1 cellular context compared by ENCODE assay signal in the genomic region with DNA sequence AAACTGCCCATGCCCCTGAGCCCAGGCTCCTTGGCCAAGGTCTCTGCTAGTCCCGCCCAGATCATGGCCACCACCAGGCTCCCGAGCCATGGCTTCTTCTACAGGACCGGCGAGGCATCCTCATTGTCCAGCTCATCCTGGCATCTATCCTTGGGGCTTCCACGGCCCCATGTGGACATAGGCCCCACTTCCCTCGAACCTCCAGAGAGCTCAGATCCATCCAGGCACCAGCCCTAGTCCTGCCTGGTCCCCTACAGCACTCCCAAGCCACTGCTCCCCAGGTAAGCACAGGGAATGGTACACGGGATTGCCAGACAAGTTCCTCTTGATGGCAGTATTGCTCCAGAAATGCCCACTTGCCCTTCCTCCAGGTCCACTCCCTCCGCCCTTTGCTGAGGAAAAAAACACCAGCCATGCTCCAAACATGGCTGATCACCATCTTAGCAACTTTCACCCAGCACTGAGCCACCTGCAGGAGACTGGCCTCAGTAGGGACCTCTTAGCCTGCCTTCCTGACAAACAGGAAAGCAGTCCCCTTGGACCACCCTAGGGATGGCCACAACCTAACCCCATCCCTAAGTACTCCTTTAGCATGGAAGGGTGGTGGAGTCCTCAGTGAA.
TF ChIP-seq lines count a peak whose summit lies in the region.

No MANE protein-coding gene starts in this region.

TF ChIP-seq in HepG2, 621 proteins besides CTCF, POLR2A, EP300 and RAD21 (continued from another document):
- TF ChIP-seq, protein P1, sequence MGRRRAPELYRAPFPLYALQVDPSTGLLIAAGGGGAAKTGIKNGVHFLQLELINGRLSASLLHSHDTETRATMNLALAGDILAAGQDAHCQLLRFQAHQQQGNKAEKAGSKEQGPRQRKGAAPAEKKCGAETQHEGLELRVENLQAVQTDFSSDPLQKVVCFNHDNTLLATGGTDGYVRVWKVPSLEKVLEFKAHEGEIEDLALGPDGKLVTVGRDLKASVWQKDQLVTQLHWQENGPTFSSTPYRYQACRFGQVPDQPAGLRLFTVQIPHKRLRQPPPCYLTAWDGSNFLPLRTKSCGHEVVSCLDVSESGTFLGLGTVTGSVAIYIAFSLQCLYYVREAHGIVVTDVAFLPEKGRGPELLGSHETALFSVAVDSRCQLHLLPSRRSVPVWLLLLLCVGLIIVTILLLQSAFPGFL (CRISPR knock-in tag; IDR thresholded peaks at IDR 0.05) = no peak
- no peak for TF ChIP-seq NCOR1 (IDR thresholded peaks at IDR 0.05; ENCODE audit: borderline replicate concordance, low read length)
- TF ChIP-seq, protein P2, sequence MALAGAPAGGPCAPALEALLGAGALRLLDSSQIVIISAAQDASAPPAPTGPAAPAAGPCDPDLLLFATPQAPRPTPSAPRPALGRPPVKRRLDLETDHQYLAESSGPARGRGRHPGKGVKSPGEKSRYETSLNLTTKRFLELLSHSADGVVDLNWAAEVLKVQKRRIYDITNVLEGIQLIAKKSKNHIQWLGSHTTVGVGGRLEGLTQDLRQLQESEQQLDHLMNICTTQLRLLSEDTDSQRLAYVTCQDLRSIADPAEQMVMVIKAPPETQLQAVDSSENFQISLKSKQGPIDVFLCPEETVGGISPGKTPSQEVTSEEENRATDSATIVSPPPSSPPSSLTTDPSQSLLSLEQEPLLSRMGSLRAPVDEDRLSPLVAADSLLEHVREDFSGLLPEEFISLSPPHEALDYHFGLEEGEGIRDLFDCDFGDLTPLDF (CRISPR knock-in tag; IDR thresholded peaks at IDR 0.05) = no peak
- no peak for TF ChIP-seq ZFP36L1 (CRISPR knock-in tag; IDR thresholded peaks at IDR 0.05)
- TF ChIP-seq, protein P3, sequence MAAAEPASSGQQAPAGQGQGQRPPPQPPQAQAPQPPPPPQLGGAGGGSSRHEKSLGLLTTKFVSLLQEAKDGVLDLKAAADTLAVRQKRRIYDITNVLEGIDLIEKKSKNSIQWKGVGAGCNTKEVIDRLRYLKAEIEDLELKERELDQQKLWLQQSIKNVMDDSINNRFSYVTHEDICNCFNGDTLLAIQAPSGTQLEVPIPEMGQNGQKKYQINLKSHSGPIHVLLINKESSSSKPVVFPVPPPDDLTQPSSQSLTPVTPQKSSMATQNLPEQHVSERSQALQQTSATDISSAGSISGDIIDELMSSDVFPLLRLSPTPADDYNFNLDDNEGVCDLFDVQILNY (CRISPR knock-in tag; conservative IDR thresholded peaks at IDR 0.05) = no peak
- TF ChIP-seq FLYWCH1 (CRISPR knock-in tag; IDR thresholded peaks at IDR 0.05) = no peak
- no peak for TF ChIP-seq SOX13 (IDR thresholded peaks at IDR 0.05)
- TF ChIP-seq SOX13 (CRISPR knock-in tag; conservative IDR thresholded peaks at IDR 0.05 in 1 of 2, IDR thresholded peaks at IDR 0.05 in 1 of 2) = peak in 1 of 2 experiments; percentile 38; a peak in 1 of 4 replicates
- no peak for TF ChIP-seq ZNF253 (CRISPR knock-in tag; IDR thresholded peaks at IDR 0.05; ENCODE audit: borderline replicate concordance)
- TF ChIP-seq KAT8 (CRISPR knock-in tag; IDR thresholded peaks at IDR 0.05) = no peak
- no peak for TF ChIP-seq FOXO1 (CRISPR knock-in tag; IDR thresholded peaks at IDR 0.05)
- TF ChIP-seq ZNF263 (CRISPR knock-in tag; IDR thresholded peaks at IDR 0.05) = no peak
- TF ChIP-seq ZNF816 (CRISPR knock-in tag; IDR thresholded peaks at IDR 0.05; ENCODE audit: borderline replicate concordance) = no peak
- no peak for TF ChIP-seq ZNF766 (CRISPR knock-in tag; IDR thresholded peaks at IDR 0.05; ENCODE audit: borderline replicate concordance)
- TF ChIP-seq ZNF207 (IDR thresholded peaks at IDR 0.05; ENCODE audit: borderline replicate concordance) = no peak
- TF ChIP-seq, protein P4, sequence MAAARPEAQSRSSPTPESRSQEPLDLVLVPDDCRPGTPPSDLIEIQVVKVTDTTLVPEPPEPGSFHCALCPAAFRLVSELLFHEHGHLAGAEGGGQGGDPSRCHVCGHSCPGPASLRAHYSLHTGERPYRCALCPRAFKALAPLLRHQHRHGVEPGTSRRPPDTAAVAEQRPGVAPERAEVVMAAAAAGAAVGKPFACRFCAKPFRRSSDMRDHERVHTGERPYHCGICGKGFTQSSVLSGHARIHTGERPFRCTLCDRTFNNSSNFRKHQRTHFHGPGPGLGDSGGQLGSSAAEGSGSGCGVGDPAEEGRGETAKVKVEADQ (CRISPR knock-in tag; IDR thresholded peaks at IDR 0.05; ENCODE audit: borderline replicate concordance) = 0 out of 2 replicates have a peak, but pooled peaks have one; percentile 48
- TF ChIP-seq, protein P5, sequence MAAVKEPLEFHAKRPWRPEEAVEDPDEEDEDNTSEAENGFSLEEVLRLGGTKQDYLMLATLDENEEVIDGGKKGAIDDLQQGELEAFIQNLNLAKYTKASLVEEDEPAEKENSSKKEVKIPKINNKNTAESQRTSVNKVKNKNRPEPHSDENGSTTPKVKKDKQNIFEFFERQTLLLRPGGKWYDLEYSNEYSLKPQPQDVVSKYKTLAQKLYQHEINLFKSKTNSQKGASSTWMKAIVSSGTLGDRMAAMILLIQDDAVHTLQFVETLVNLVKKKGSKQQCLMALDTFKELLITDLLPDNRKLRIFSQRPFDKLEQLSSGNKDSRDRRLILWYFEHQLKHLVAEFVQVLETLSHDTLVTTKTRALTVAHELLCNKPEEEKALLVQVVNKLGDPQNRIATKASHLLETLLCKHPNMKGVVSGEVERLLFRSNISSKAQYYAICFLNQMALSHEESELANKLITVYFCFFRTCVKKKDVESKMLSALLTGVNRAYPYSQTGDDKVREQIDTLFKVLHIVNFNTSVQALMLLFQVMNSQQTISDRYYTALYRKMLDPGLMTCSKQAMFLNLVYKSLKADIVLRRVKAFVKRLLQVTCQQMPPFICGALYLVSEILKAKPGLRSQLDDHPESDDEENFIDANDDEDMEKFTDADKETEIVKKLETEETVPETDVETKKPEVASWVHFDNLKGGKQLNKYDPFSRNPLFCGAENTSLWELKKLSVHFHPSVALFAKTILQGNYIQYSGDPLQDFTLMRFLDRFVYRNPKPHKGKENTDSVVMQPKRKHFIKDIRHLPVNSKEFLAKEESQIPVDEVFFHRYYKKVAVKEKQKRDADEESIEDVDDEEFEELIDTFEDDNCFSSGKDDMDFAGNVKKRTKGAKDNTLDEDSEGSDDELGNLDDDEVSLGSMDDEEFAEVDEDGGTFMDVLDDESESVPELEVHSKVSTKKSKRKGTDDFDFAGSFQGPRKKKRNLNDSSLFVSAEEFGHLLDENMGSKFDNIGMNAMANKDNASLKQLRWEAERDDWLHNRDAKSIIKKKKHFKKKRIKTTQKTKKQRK (IDR thresholded peaks at IDR 0.05; ENCODE audit: low read length) = no peak
- TF ChIP-seq KLF15 (CRISPR knock-in tag; IDR thresholded peaks at IDR 0.05; ENCODE audit: borderline replicate concordance) = no peak
- no peak for TF ChIP-seq KDM1A (CRISPR knock-in tag; IDR thresholded peaks at IDR 0.05)
- TF ChIP-seq, protein P6, sequence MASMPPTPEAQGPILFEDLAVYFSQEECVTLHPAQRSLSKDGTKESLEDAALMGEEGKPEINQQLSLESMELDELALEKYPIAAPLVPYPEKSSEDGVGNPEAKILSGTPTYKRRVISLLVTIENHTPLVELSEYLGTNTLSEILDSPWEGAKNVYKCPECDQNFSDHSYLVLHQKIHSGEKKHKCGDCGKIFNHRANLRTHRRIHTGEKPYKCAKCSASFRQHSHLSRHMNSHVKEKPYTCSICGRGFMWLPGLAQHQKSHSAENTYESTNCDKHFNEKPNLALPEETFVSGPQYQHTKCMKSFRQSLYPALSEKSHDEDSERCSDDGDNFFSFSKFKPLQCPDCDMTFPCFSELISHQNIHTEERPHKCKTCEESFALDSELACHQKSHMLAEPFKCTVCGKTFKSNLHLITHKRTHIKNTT (CRISPR knock-in tag; IDR thresholded peaks at IDR 0.05) = no peak
- TF ChIP-seq PITX1 (CRISPR knock-in tag; IDR thresholded peaks at IDR 0.05) = no peak
- 0 out of 2 replicates have a peak, but pooled peaks have one; percentile 37 for TF ChIP-seq ZNF607 (CRISPR knock-in tag; IDR thresholded peaks at IDR 0.05; ENCODE audit: borderline replicate concordance)
- TF ChIP-seq TMF1 (CRISPR knock-in tag; IDR thresholded peaks at IDR 0.05; ENCODE audit: low read depth) = no peak
- TF ChIP-seq NR2F6 (IDR thresholded peaks at IDR 0.05) = no peak
- 0 out of 2 replicates have a peak, but pooled peaks have one; percentile 24 for TF ChIP-seq NR2F6 (CRISPR knock-in tag; IDR thresholded peaks at IDR 0.05)
- no peak for TF ChIP-seq ZNF326 (CRISPR knock-in tag; IDR thresholded peaks at IDR 0.05; ENCODE audit: borderline replicate concordance)
- TF ChIP-seq GATAD2A (CRISPR knock-in tag; IDR thresholded peaks at IDR 0.05) = peak; percentile 63
- no peak for TF ChIP-seq MEF2D (CRISPR knock-in tag; IDR thresholded peaks at IDR 0.05)
- TF ChIP-seq SRSF4 (IDR thresholded peaks at IDR 0.05; ENCODE audit: low read depth, low read length, poor library complexity, severe bottlenecking) = no peak
- TF ChIP-seq GTF3A (CRISPR knock-in tag; conservative IDR thresholded peaks at IDR 0.05) = no peak
- TF ChIP-seq SAP130 (CRISPR knock-in tag; IDR thresholded peaks at IDR 0.05; ENCODE audit: low read depth) = 0 out of 2 replicates have a peak, but pooled peaks have one; percentile 19
- TF ChIP-seq ZNF205 (CRISPR knock-in tag; IDR thresholded peaks at IDR 0.05) = 0 out of 2 replicates have a peak, but pooled peaks have one; percentile 15
